In the genomic region with DNA sequence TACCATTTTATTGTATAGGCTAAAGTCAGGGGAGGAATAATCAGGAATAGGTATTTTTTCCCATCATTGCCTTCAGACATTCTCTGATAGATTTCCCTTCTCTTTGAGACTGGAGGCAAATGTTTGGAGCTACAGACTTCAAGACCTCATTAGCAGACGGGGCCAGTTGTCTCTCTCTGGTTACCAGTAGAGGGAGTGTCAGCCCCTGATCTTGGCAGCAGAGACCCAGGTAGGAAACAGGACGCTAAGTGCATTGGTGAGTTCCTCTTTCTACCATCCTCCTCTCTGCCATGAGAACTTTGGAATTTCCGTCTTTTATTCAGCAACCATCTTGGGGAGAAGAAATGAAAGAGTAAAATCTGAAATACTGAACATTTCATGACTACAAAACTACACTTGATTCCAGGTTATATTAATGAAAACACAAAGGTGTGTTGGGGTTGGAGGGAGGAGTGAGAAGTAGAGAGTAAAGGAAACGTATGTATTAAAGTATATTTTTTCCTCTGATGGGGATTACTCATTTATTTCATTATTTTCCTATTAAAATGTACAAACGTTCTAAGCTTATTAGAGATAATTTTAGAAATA, we compare ENCODE assay signal across 10 cellular contexts.
DNase-seq lines count a peak whose midpoint lies in the region; ATAC-seq, FAIRE-seq and TF ChIP-seq lines count a peak whose summit lies in the region.
"Had no signal": no experiment of that assay in that cellular context is flagged by ENCODE, and none has a peak within 500 bp of the region (broad histone marks: within the 10 kb centered on the region; RNA-seq: fewer than 3 reads in every experiment).

No MANE protein-coding gene starts in this region.

- no peak for FAIRE-seq in small intestine (lab: Jason Lieb, UNC)
- FAIRE-seq: islet of Langerhans had no signal

- H3K9me3 ChIP-seq in small intestine (ENCODE audit: control insufficient read depth, low read depth) (no peaks in the 10 kb centered on the region), upper lobe of left lung (no peaks in the 10 kb centered on the region)
- H3K9me3 ChIP-seq: SJSA1 had no signal

- H3K4me1 ChIP-seq in small intestine (ENCODE audit: control insufficient read depth in 2 of 2, insufficient read depth in 1 of 2, low read depth in 1 of 2, low read length in 1 of 2) (no peaks in the 10 kb centered on the region), upper lobe of left lung (no peaks in the 10 kb centered on the region)
- H3K4me1 ChIP-seq: SJSA1 had no signal

- TF ChIP-seq POLR2A in upper lobe of left lung (IDR thresholded peaks at IDR 0.05) = no peak

- ATAC-seq in GM19452 (IDR thresholded peaks at IDR 0.05; ENCODE audit: unreplicated experiment) (peak; percentile 77), HG03342 (IDR thresholded peaks at IDR 0.05; ENCODE audit: unreplicated experiment) (peak; percentile 77), upper lobe of left lung (ENCODE audit: low FRiP score in 2 of 2) (no peak)

- DNase-seq in EL (peak; percentile 7), NCI-H82 treated with DMSO at 0.1 percent for 48 hours (lab: John Stamatoyannopoulos, UW; ENCODE audit: unreplicated experiment) (peak; percentile 77), epithelial cell of esophagus (ENCODE audit: low read depth) (peak; percentile 41), small intestine (peak; percentile 44), upper lobe of left lung (no peak)
- DNase-seq in activated T-cell treated with anti-CD3 and anti-CD28 coated beads, Interleukin-2, amount 50 U/mL, for 48 hours = no peak

- H3K36me3 ChIP-seq in small intestine (ENCODE audit: control insufficient read depth in 2 of 2, insufficient read depth in 2 of 2, low read length in 2 of 2) = no peaks in the 10 kb centered on the region
- H3K36me3 ChIP-seq in upper lobe of left lung = no peaks in the 10 kb centered on the region
- H3K36me3 ChIP-seq: SJSA1 had no signal

- no peak overlapping the region for H3K4me3 ChIP-seq in epithelial cell of esophagus (ENCODE audit: low read length)
- no peak overlapping the region for H3K4me3 ChIP-seq in small intestine (ENCODE audit: low read depth in 1 of 2, low read length in 2 of 2)
- H3K4me3 ChIP-seq in upper lobe of left lung = no peak overlapping the region
- H3K4me3 ChIP-seq: SJSA1 had no signal

- H3K27me3 ChIP-seq in small intestine (ENCODE audit: control insufficient read depth in 2 of 2, insufficient read depth in 2 of 2, low read length in 2 of 2) (no peaks in the 10 kb centered on the region), upper lobe of left lung (no peaks in the 10 kb centered on the region)
- H3K27me3 ChIP-seq: SJSA1 had no signal

- WGBS in small intestine, 3 donors = 20 to 34% (median 28%) methylated on average over 5 of the region's 5 CpGs
- WGBS in upper lobe of left lung, 2 donors = 27 to 41% methylated on average over 5 of the region's 5 CpGs

- no peak overlapping the region for H3K27ac ChIP-seq in small intestine (ENCODE audit: low read depth in 1 of 2, low read length in 1 of 2)
- no peak overlapping the region for H3K27ac ChIP-seq in upper lobe of left lung
- H3K27ac ChIP-seq: SJSA1 had no signal

- no peak for TF ChIP-seq EP300 in upper lobe of left lung (IDR thresholded peaks at IDR 0.05)

- TF ChIP-seq CTCF in epithelial cell of esophagus (IDR thresholded peaks at IDR 0.05; ENCODE audit: insufficient read depth, low read depth, low read length, missing control alignments) = peak; percentile 62
- TF ChIP-seq CTCF in upper lobe of left lung (IDR thresholded peaks at IDR 0.05) = peak in 1 of 6 experiments; percentile 19

Comparison
In these comparisons a context has a peak if more than half of its experiments do, and no peak if none do; other contexts are left out.
1. DNase-seq: peak in EL (single experiment), NCI-H82 treated with DMSO at 0.1 percent for 48 hours (single experiment), epithelial cell of esophagus (single experiment) and small intestine (single experiment); none in activated T-cell treated with anti-CD3 and anti-CD28 coated beads, Interleukin-2, amount 50 U/mL, for 48 hours (0 of 2) and upper lobe of left lung (0 of 2).
2. ATAC-seq: peak in GM19452 (single experiment) and HG03342 (single experiment); none in upper lobe of left lung (0 of 2).